6 cellular contexts compared by ENCODE assay signal in the genomic region with DNA sequence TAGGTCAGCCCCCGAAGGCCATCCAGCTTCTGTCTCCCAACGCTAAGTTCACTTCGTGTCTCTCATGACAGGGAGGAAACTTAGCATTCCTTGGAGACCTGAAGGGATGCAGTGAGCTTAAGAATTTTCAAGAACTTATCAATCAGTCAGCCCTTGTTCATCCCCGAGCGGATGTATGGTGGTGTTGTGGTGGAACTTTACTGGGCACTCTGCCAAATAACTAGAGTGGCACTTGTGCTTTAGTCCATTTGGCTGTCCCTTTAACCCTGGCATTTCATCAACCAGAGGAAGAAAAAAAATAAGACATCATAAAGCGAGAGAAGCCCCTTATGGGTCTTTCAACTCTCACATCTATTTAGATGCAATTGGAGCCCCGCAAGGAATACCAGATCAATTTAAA. TPM values are rescaled to one million over a fixed set of nuclear protein-coding genes. Genes with fewer than 3 reads are reported as not detected.
"Had no signal": no experiment of that assay in that cellular context is flagged by ENCODE, and none has a peak within 500 bp of the region (broad histone marks: within the 10 kb centered on the region; RNA-seq: fewer than 3 reads in every experiment).

No MANE protein-coding gene starts in this region.

RNA-seq across cellular contexts. Expression of a gene that starts 26.9 kb away (rescaled TPM):
- total RNA-seq: activated CD4-positive, alpha-beta T cell treated with anti-CD3 and anti-CD28 coated beads, Interleukin-2, amount 10 ng/mL, durations not matched to agents 24 days and 14 days; activated CD8-positive, alpha-beta memory T cell treated with anti-CD3 and anti-CD28 coated beads for 36 hours; activated CD8-positive, alpha-beta T cell treated with anti-CD3 and anti-CD28 coated beads for 36 hours; activated naive CD8-positive, alpha-beta T cell treated with anti-CD3 and anti-CD28 coated beads, Interleukin-2, amount 10 ng/mL, durations not matched to agents 7 days and 5 days; activated T-cell treated with anti-CD3 and anti-CD28 coated beads, Interleukin-2, amount 50 U/mL, for 72 hours; activated T-helper 17 cell treated with anti-CD3 and anti-CD28 coated beads, Interleukin-2, amount 50 U/mL, for 72 hours had no signal
